In genomic region chr15:42730135-42730534, GRCh38 we compare ENCODE assay signal across 17 cellular contexts. TPM values are rescaled to one million over a fixed set of nuclear protein-coding genes. Genes with fewer than 3 reads are reported as not detected.
DNase-seq lines count a peak whose midpoint lies in the region; ATAC-seq and TF ChIP-seq lines count a peak whose summit lies in the region.
"Had no signal": no experiment of that assay in that cellular context is flagged by ENCODE, and none has a peak within 500 bp of the region (broad histone marks: within the 10 kb centered on the region; RNA-seq: fewer than 3 reads in every experiment).

No MANE protein-coding gene starts in this region.

- H3K4me3 Mint-ChIP-seq in activated CD4-positive, alpha-beta T cell treated with anti-CD3 and anti-CD28 coated beads, Interleukin-2, amount 10 ng/mL, durations not matched to agents 24 days and 14 days, result no peak overlapping the region
- H3K4me3 Mint-ChIP-seq: IgD-negative memory B cell had no signal

- H4K20me1 ChIP-seq in osteoblast (ENCODE audit: insufficient read depth, low read length), result peaks cover 11% of the 10 kb centered on the region
- H4K20me1 ChIP-seq in GM23248 (ENCODE audit: insufficient read depth), result no peaks in the 10 kb centered on the region

- TF ChIP-seq CTCF in HEK293 (tag by site-specific recombination; IDR thresholded peaks at IDR 0.05) (no peak), RWPE1 (conservative IDR thresholded peaks at IDR 0.05; ENCODE audit: low read depth) (no peak), osteoblast (IDR thresholded peaks at IDR 0.05; ENCODE audit: extremely low read depth, low read depth, low read length) (no peak), gastrocnemius medialis (IDR thresholded peaks at IDR 0.05 in 4 of 5, conservative IDR thresholded peaks at IDR 0.05 in 1 of 5) (no peak)

- ATAC-seq in gastrocnemius medialis, result no peak

- no peaks in the 10 kb centered on the region for H3F3A ChIP-seq in GM23248 (ENCODE audit: insufficient read depth)

- intact Hi-C loops in activated CD4-positive, alpha-beta T cell treated with anti-CD3 and anti-CD28 coated beads, Interleukin-2, amount 10 ng/mL, durations not matched to agents 24 days and 14 days (cut with micrococcal nuclease), result no loop called here
- intact Hi-C loops in gastrocnemius medialis (cut with DNase I; ENCODE audit: low total_unique reads), result no loop called here

- H3K27me3 Mint-ChIP-seq in activated CD4-positive, alpha-beta T cell treated with anti-CD3 and anti-CD28 coated beads, Interleukin-2, amount 10 ng/mL, durations not matched to agents 24 days and 14 days, result no peaks in the 10 kb centered on the region
- H3K27me3 Mint-ChIP-seq: IgD-negative memory B cell had no signal

- H2AFZ ChIP-seq in osteoblast (ENCODE audit: low read length) (no peak overlapping the region), GM23248 (no peak overlapping the region)

- TF ChIP-seq POLR2A in gastrocnemius medialis (IDR thresholded peaks at IDR 0.05), result no peak

- peaks cover 2% of the 10 kb centered on the region for H3K4me1 Mint-ChIP-seq in activated CD4-positive, alpha-beta T cell treated with anti-CD3 and anti-CD28 coated beads, Interleukin-2, amount 10 ng/mL, durations not matched to agents 24 days and 14 days

- no peaks in the 10 kb centered on the region for H3K9me3 Mint-ChIP-seq in activated CD4-positive, alpha-beta T cell treated with anti-CD3 and anti-CD28 coated beads, Interleukin-2, amount 10 ng/mL, durations not matched to agents 24 days and 14 days
- H3K9me3 Mint-ChIP-seq: IgD-negative memory B cell had no signal

- H3K4me3 ChIP-seq in HEK293 (ENCODE audit: low read depth, low read length), result no peak overlapping the region
- H3K4me3 ChIP-seq in osteoblast (ENCODE audit: insufficient read depth, low read length), result no peak overlapping the region
- no peak overlapping the region for H3K4me3 ChIP-seq in GM23248
- H3K4me3 ChIP-seq in gastrocnemius medialis, result no peak overlapping the region

- H3K9me3 ChIP-seq in HEK293 (ENCODE audit: control insufficient read depth, insufficient read depth, low read depth, low read length), result no peaks in the 10 kb centered on the region
- H3K9me3 ChIP-seq in osteoblast (ENCODE audit: low read depth, low read length), result no peaks in the 10 kb centered on the region
- no peaks in the 10 kb centered on the region for H3K9me3 ChIP-seq in GM23248 (ENCODE audit: low read depth)
- no peaks in the 10 kb centered on the region for H3K9me3 ChIP-seq in gastrocnemius medialis

- no peak overlapping the region for H3K27ac ChIP-seq in HEK293 (ENCODE audit: extremely low read depth, low read depth, low read length)
- H3K27ac ChIP-seq in RWPE1, result 0 out of 2 replicates have a peak overlapping the region, but pooled peaks have one; percentile 19
- no peak overlapping the region for H3K27ac ChIP-seq in osteoblast (ENCODE audit: low read depth, low read length)
- H3K27ac ChIP-seq in GM23248, result no peak overlapping the region
- H3K27ac ChIP-seq in gastrocnemius medialis, result no peak overlapping the region

- CTCF ChIA-PET in HEK293 (lab: Yijun Ruan, JAX) (no interaction called here), RWPE1 (lab: Yijun Ruan, JAX) (no interaction called here)

- no peaks in the 10 kb centered on the region for H3K27me3 ChIP-seq in osteoblast (ENCODE audit: insufficient read depth, low read length)
- no peaks in the 10 kb centered on the region for H3K27me3 ChIP-seq in GM23248 (replicated peaks; ENCODE audit: insufficient read depth)
- no peaks in the 10 kb centered on the region for H3K27me3 ChIP-seq in gastrocnemius medialis

- DNase-seq in activated CD4-positive, alpha-beta T cell treated with anti-CD3 and anti-CD28 coated beads, Interleukin-2, amount 10 ng/mL, durations not matched to agents 24 days and 14 days, result no peak
- DNase-seq in activated CD4-positive, alpha-beta T cell treated with anti-CD3 and anti-CD28 coated beads for 1 hour, result no peak
- DNase-seq in RWPE1 (ENCODE audit: low spot score), result no peak
- peak; percentile 48 for DNase-seq in osteoblast (ENCODE audit: insufficient read length, low spot score, missing footprints)
- DNase-seq in GM23248, result no peak
- no peak for DNase-seq in gastrocnemius medialis
- no peak for DNase-seq in NCI-H2227 (lab: John Stamatoyannopoulos, UW; ENCODE audit: unreplicated experiment)
- DNase-seq: C1 segment of cervical spinal cord, DND-41, NCI-H1048, NCI-H1436 treated with DMSO at 0.1 percent for 48 hours, NCI-H2081, NCI-H510A treated with DMSO at 0.1 percent for 48 hours, NCI-H82, SHP77 had no signal

- POLR2A ChIA-PET in HEK293 (lab: Yijun Ruan, JAX) (no interaction called here), RWPE1 (lab: Yijun Ruan, JAX; ENCODE audit: low non-redundant PET) (no interaction called here)

- 79 to 80% methylated on average over 8 of the region's 8 CpGs for WGBS in GM23248 (ENCODE audit: low coverage in 1 of 2, low lambda C conversion rate in 2 of 2, missing lambda C conversion rate in 2 of 2), 2 experiments

- H3K9me2 ChIP-seq in GM23248 (ENCODE audit: insufficient read depth), result no peaks in the 10 kb centered on the region

- H3K36me3 Mint-ChIP-seq in activated CD4-positive, alpha-beta T cell treated with anti-CD3 and anti-CD28 coated beads, Interleukin-2, amount 10 ng/mL, durations not matched to agents 24 days and 14 days (ENCODE audit: low read depth), result peaks cover 58% of the 10 kb centered on the region

- H3K36me3 ChIP-seq in HEK293 (ENCODE audit: control insufficient read depth in 2 of 2, insufficient read depth in 1 of 2, low read length in 2 of 2) (peaks cover 6 to 96% of the 10 kb centered on the region in 2 experiments), osteoblast (ENCODE audit: insufficient read depth, low read length) (peaks cover 72% of the 10 kb centered on the region), GM23248 (ENCODE audit: low read depth) (peaks cover 13% of the 10 kb centered on the region; the same call in 1 of the 2 replicates), gastrocnemius medialis (peaks cover 0 to 99% of the 10 kb centered on the region in 2 donors)

- no peak overlapping the region for H3K9ac ChIP-seq in GM23248

- H3K4me1 ChIP-seq in HEK293 (ENCODE audit: control insufficient read depth, insufficient read depth, low read length) (no peaks in the 10 kb centered on the region), osteoblast (ENCODE audit: insufficient read depth, low read length) (no peaks in the 10 kb centered on the region), GM23248 (ENCODE audit: insufficient read depth) (no peaks in the 10 kb centered on the region), gastrocnemius medialis (peaks cover 0 to 3% of the 10 kb centered on the region in 2 donors)

- no peak overlapping the region for H3K4me2 ChIP-seq in osteoblast (ENCODE audit: insufficient read depth, low read length)
- no peak overlapping the region for H3K4me2 ChIP-seq in GM23248 (ENCODE audit: unreplicated experiment)

- peaks cover 10% of the 10 kb centered on the region for H3K79me2 ChIP-seq in osteoblast (ENCODE audit: insufficient read depth, low read length)
- H3K79me2 ChIP-seq in GM23248 (ENCODE audit: insufficient read depth), result 0 out of 2 replicates have a peak, but pooled peaks cover 3% of the 10 kb centered on the region

- in situ Hi-C loops in GM23248 (cut with MboI) (no loop called here), gastrocnemius medialis (cut with MboI; ENCODE audit: low sequenced_read_pairs in 4 of 4) (no loop called here)

- H3K27ac Mint-ChIP-seq in activated CD4-positive, alpha-beta T cell treated with anti-CD3 and anti-CD28 coated beads, Interleukin-2, amount 10 ng/mL, durations not matched to agents 24 days and 14 days, result peak overlapping the region; percentile 78

TF ChIP-seq in HEK293, 187 proteins besides CTCF, POLR2A, EP300 and RAD21:
- TF ChIP-seq ZNF214 (tag by site-specific recombination; IDR thresholded peaks at IDR 0.05; ENCODE audit: borderline replicate concordance) (no peak), ZNF473 (tag by site-specific recombination; IDR thresholded peaks at IDR 0.05) (no peak), ZIC2 (tag by site-specific recombination; IDR thresholded peaks at IDR 0.05) (peak; percentile 60; the same call in 1 of the 2 replicates), ZNF335 (tag by site-specific recombination; conservative IDR thresholded peaks at IDR 0.05) (no peak)

RNA-seq across cellular contexts. Expression of gene CDAN1, which starts 6.8 kb away (rescaled TPM):
- total RNA-seq in activated CD4-positive, alpha-beta T cell treated with anti-CD3 and anti-CD28 coated beads, Interleukin-2, amount 10 ng/mL, durations not matched to agents 24 days and 14 days, result 22.9 and 29.7 TPM in 2 replicates
- total RNA-seq in osteoblast, result 7.6 and 9.7 TPM in 2 replicates
- total RNA-seq in GM23248 (2014; rRNA removed; shearing (Covaris generic)), result 13.0 and 17.8 TPM in 2 replicates
- 4.2 and 5.3 TPM in 2 replicates for polyA plus RNA-seq in GM23248 (2016; fragmentation: Nextera tagmentation; extraction: Ambion mirVana)
- total RNA-seq in gastrocnemius medialis, result 1 to 10 TPM; 4.2 to 5.9 (median 5.1) TPM
